Comparison of ENCODE assay signal across 1 cellular context in the genomic region with DNA sequence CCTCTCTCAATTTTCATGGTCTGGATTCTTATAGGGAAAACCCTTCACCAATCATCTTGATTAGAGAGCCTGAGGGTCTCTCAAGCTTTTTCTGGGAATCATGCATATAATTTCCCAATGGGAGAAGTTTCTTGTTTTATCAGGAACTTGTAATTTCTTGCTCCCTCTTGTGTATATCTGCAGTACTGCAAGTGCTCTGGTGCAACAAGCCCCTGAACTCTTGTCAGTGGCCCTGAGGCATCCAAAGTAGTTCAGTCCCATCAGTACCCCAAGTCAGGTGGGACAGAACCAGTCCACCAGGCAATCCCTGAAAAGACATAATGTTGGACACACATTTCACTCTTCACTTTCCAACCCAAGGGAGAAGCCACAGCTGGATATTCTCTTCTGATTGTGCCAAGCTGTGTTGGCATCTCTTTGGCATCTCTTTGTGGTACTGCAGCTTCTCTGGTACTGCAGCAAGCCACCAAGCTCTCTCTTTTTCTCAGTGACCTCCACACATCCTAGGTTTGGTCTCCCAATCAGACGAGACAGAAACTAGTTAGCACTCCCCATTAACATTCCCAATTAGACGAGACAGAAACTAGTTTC.
TF ChIP-seq lines count a peak whose summit lies in the region.

No MANE protein-coding gene starts in this region.

TF ChIP-seq in HCT116, 20 proteins besides CTCF, POLR2A, EP300 and RAD21 (continued from another document):
- TF ChIP-seq, protein P1, sequence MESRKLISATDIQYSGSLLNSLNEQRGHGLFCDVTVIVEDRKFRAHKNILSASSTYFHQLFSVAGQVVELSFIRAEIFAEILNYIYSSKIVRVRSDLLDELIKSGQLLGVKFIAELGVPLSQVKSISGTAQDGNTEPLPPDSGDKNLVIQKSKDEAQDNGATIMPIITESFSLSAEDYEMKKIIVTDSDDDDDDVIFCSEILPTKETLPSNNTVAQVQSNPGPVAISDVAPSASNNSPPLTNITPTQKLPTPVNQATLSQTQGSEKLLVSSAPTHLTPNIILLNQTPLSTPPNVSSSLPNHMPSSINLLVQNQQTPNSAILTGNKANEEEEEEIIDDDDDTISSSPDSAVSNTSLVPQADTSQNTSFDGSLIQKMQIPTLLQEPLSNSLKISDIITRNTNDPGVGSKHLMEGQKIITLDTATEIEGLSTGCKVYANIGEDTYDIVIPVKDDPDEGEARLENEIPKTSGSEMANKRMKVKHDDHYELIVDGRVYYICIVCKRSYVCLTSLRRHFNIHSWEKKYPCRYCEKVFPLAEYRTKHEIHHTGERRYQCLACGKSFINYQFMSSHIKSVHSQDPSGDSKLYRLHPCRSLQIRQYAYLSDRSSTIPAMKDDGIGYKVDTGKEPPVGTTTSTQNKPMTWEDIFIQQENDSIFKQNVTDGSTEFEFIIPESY (IDR thresholded peaks at IDR 0.05; ENCODE audit: extremely low read depth, insufficient replicate concordance, low read length) = no peak
- no peak for TF ChIP-seq YY1 (IDR thresholded peaks at IDR 0.05; ENCODE audit: extremely low read depth, insufficient replicate concordance, low read depth, low read length)
- no peak for TF ChIP-seq TCF7L2 (IDR thresholded peaks at IDR 0.05; ENCODE audit: borderline replicate concordance, extremely low read depth, insufficient read depth, insufficient read length)
- TF ChIP-seq CEBPB (IDR thresholded peaks at IDR 0.05; ENCODE audit: low read depth) = no peak
- no peak for TF ChIP-seq CBX3 (IDR thresholded peaks at IDR 0.05; ENCODE audit: low read depth)
